7 cellular contexts compared by ENCODE assay signal in genomic region chr22:28799834-28800307, GRCh38. TPM values are rescaled to one million over a fixed set of nuclear protein-coding genes. Genes with fewer than 3 reads are reported as not detected.
DNase-seq lines count a peak whose midpoint lies in the region; ATAC-seq, FAIRE-seq and TF ChIP-seq lines count a peak whose summit lies in the region.

No MANE protein-coding gene starts in this region.

- FAIRE-seq in H54 (lab: Jason Lieb, UNC) (no peak), GM12892 (lab: Jason Lieb, UNC) (no peak)

- POLR2A ChIA-PET in activated naive CD8-positive, alpha-beta T cell treated with anti-CD3 and anti-CD28 coated beads, Interleukin-2, amount 10 ng/mL, durations not matched to agents 7 days and 5 days (lab: Charles Lee) = interaction anchor here (0.7 to 8.2 kb wide), 15 partner anchors 9 to 881 kb away, joined by 3 to 208 read pairs (median 4); partner anchors contain the start of genes CCDC117, PITPNB and ZNRF3

- peaks cover 51% of the 10 kb centered on the region for H3K36me3 Mint-ChIP-seq in activated naive CD8-positive, alpha-beta T cell treated with anti-CD3 and anti-CD28 coated beads, Interleukin-2, amount 10 ng/mL, durations not matched to agents 7 days and 5 days

- ATAC-seq in activated naive CD8-positive, alpha-beta T cell treated with anti-CD3 and anti-CD28 coated beads, Interleukin-2, amount 10 ng/mL, durations not matched to agents 7 days and 5 days (ENCODE audit: low read depth) = peak; percentile 37

- peak overlapping the region; percentile 92 for H3K4me2 ChIP-seq in osteoblast (ENCODE audit: insufficient read depth, low read length)

- no peaks in the 10 kb centered on the region for H3K27me3 Mint-ChIP-seq in activated naive CD8-positive, alpha-beta T cell treated with anti-CD3 and anti-CD28 coated beads, Interleukin-2, amount 10 ng/mL, durations not matched to agents 7 days and 5 days

- H3K36me3 ChIP-seq in GM06990 (ENCODE audit: control insufficient read depth, insufficient read depth, low read length) (peaks cover 13% of the 10 kb centered on the region), osteoblast (ENCODE audit: insufficient read depth, low read length) (peaks cover 38% of the 10 kb centered on the region)

- no peak overlapping the region for H2AFZ ChIP-seq in osteoblast (ENCODE audit: low read length)

- H3K9me3 ChIP-seq in osteoblast (ENCODE audit: low read depth, low read length) = no peaks in the 10 kb centered on the region

- intact Hi-C loops in head of caudate nucleus (cut with DNase I) = no loop called here

- no peaks in the 10 kb centered on the region for H3K9me3 Mint-ChIP-seq in activated naive CD8-positive, alpha-beta T cell treated with anti-CD3 and anti-CD28 coated beads, Interleukin-2, amount 10 ng/mL, durations not matched to agents 7 days and 5 days

- peak overlapping the region; percentile 94 for H3K27ac ChIP-seq in osteoblast (ENCODE audit: low read depth, low read length)

- H3K79me2 ChIP-seq in osteoblast (ENCODE audit: insufficient read depth, low read length) = peaks cover 63% of the 10 kb centered on the region

- peak overlapping the region; percentile 97 for H3K27ac Mint-ChIP-seq in activated naive CD8-positive, alpha-beta T cell treated with anti-CD3 and anti-CD28 coated beads, Interleukin-2, amount 10 ng/mL, durations not matched to agents 7 days and 5 days

- peak overlapping the region; percentile 99 for H3K4me3 Mint-ChIP-seq in activated naive CD8-positive, alpha-beta T cell treated with anti-CD3 and anti-CD28 coated beads, Interleukin-2, amount 10 ng/mL, durations not matched to agents 7 days and 5 days

- peak overlapping the region; percentile 72 for H3K4me3 ChIP-seq in GM06990 (replicated peaks; ENCODE audit: low read depth, low read length)
- H3K4me3 ChIP-seq in osteoblast (ENCODE audit: insufficient read depth, low read length) = peak overlapping the region; percentile 86

- TF ChIP-seq CTCF in GM06990 (IDR thresholded peaks at IDR 0.05; ENCODE audit: insufficient read depth, low read length, poor library complexity, severe bottlenecking) (no peak), osteoblast (IDR thresholded peaks at IDR 0.05; ENCODE audit: extremely low read depth, low read depth, low read length) (no peak)

- peaks cover 21% of the 10 kb centered on the region for H3K4me1 ChIP-seq in osteoblast (ENCODE audit: insufficient read depth, low read length)

- peaks cover 45% of the 10 kb centered on the region for H3K4me1 Mint-ChIP-seq in activated naive CD8-positive, alpha-beta T cell treated with anti-CD3 and anti-CD28 coated beads, Interleukin-2, amount 10 ng/mL, durations not matched to agents 7 days and 5 days

- H4K20me1 ChIP-seq in osteoblast (ENCODE audit: insufficient read depth, low read length) = peaks cover 37% of the 10 kb centered on the region

- TF ChIP-seq POLR2A in H54 (IDR thresholded peaks at IDR 0.05; ENCODE audit: low read depth, low read length) = no peak
- TF ChIP-seq POLR2A in GM12892 (IDR thresholded peaks at IDR 0.05; ENCODE audit: low read depth, low read length) = no peak

- peak; percentile 69 for DNase-seq in GM06990 (ENCODE audit: extremely low read depth, insufficient read length)
- DNase-seq in H54 (ENCODE audit: insufficient read length, low spot score) = peak; percentile 46
- DNase-seq in LHCN-M2 (ENCODE audit: low read depth) = peak; percentile 55
- DNase-seq in activated naive CD8-positive, alpha-beta T cell treated with anti-CD3 and anti-CD28 coated beads, Interleukin-2, amount 10 ng/mL, durations not matched to agents 7 days and 5 days = no peak
- DNase-seq in head of caudate nucleus = peak in 39 of 42 donors; percentile 8 to 77 (median 50)
- DNase-seq in osteoblast (ENCODE audit: insufficient read length, low spot score, missing footprints) = peak; percentile 87
- DNase-seq in GM12892 (ENCODE audit: insufficient read length) = no peak

- H3K27me3 ChIP-seq in GM06990 (replicated peaks; ENCODE audit: control insufficient read depth, insufficient read depth, low read length) = no peaks in the 10 kb centered on the region
- H3K27me3 ChIP-seq in osteoblast (ENCODE audit: insufficient read depth, low read length) = no peaks in the 10 kb centered on the region

RNA-seq across cellular contexts. Expression of gene XBP1, which starts 0.5 kb away (rescaled TPM):
- total RNA-seq in LHCN-M2 (2014; rRNA removed) = 83.4 and 91.2 TPM in 2 replicates
- 53.9 TPM for polyA plus RNA-seq in LHCN-M2 (2012)
- total RNA-seq in activated naive CD8-positive, alpha-beta T cell treated with anti-CD3 and anti-CD28 coated beads, Interleukin-2, amount 10 ng/mL, durations not matched to agents 7 days and 5 days = 100 to 1,000 TPM; 178 to 179 TPM
- 199 and 219 TPM in 2 replicates for total RNA-seq in osteoblast
- polyA plus RNA-seq in GM12892 (2012; ENCODE audit: missing spikeins) = 74.8 TPM

RNA-seq across cellular contexts. Expression of gene CCDC117, which starts 27.4 kb away (rescaled TPM):
- 18.3 and 20.5 TPM in 2 replicates for total RNA-seq in LHCN-M2 (2014; rRNA removed)
- polyA plus RNA-seq in LHCN-M2 (2012) = 5.0 TPM
- 10 to 100 TPM; 27.8 to 28.0 TPM for total RNA-seq in activated naive CD8-positive, alpha-beta T cell treated with anti-CD3 and anti-CD28 coated beads, Interleukin-2, amount 10 ng/mL, durations not matched to agents 7 days and 5 days
- total RNA-seq in osteoblast = 25.9 and 28.6 TPM in 2 replicates
- polyA plus RNA-seq in GM12892 (2012; ENCODE audit: missing spikeins) = 19.7 TPM

RNA-seq across cellular contexts. Expression of gene HSCB, which starts 58.0 kb away (rescaled TPM):
- total RNA-seq in LHCN-M2 (2014; rRNA removed) (23.9 and 26.2 TPM in 2 replicates), osteoblast (13.0 and 16.8 TPM in 2 replicates)
- 15.0 TPM for polyA plus RNA-seq in LHCN-M2 (2012)
- total RNA-seq in activated naive CD8-positive, alpha-beta T cell treated with anti-CD3 and anti-CD28 coated beads, Interleukin-2, amount 10 ng/mL, durations not matched to agents 7 days and 5 days = 10 to 100 TPM; 15.1 to 18.1 TPM
- polyA plus RNA-seq in GM12892 (2012; ENCODE audit: missing spikeins) = 22.6 TPM

RNA-seq across cellular contexts. Expression of gene CHEK2, which starts 58.3 kb away (rescaled TPM):
- total RNA-seq in LHCN-M2 (2014; rRNA removed) (25.8 and 34.5 TPM in 2 replicates), osteoblast (10.0 and 13.4 TPM in 2 replicates)
- 7.7 TPM for polyA plus RNA-seq in LHCN-M2 (2012)
- total RNA-seq in activated naive CD8-positive, alpha-beta T cell treated with anti-CD3 and anti-CD28 coated beads, Interleukin-2, amount 10 ng/mL, durations not matched to agents 7 days and 5 days = 10 to 100 TPM; 33.6 to 36.7 TPM
- polyA plus RNA-seq in GM12892 (2012; ENCODE audit: missing spikeins) = 21.5 TPM

Comparison
In these comparisons a context has a peak if more than half of its experiments do, and no peak if none do; other contexts are left out.
1. DNase-seq: peak in GM06990 (single experiment), H54 (single experiment), LHCN-M2 (single experiment), head of caudate nucleus (39 of 42) and osteoblast (single experiment); none in activated naive CD8-positive, alpha-beta T cell treated with anti-CD3 and anti-CD28 coated beads, Interleukin-2, amount 10 ng/mL, durations not matched to agents 7 days and 5 days (single experiment) and GM12892 (single experiment).